In genomic region chr1:37793773-37794371, GRCh38 we compare ENCODE assay signal across 8 cellular contexts. TPM values are rescaled to one million over a fixed set of nuclear protein-coding genes. Genes with fewer than 3 reads are reported as not detected.
DNase-seq lines count a peak whose midpoint lies in the region; ATAC-seq, FAIRE-seq and TF ChIP-seq lines count a peak whose summit lies in the region.

A gene with protein sequence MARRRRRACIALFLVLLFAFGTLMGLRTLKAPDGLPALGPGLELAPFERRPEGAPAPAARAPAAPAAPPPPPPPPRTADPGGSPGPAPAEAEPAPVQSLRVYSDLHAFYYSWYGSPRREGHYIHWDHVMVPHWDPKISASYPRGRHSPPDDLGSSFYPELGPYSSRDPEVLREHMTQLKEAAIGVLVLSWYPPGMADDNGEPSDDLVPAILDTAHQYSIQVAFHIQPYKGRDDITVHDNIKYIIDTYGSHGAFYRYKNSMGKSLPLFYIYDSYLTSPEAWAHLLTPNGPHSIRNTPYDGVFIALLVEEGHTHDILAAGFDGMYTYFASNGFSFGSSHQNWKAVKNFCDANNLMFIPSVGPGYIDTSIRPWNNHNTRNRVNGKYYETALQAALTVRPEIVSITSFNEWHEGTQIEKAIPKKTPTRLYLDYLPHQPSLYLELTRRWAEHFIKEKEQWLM (plus strand): TSS chr1:37793847. CDS start chr1:37794183, 336 bp downstream.

- peak within 1 kb of the TSS; percentile 82 for H3K27ac Mint-ChIP-seq in stimulated activated naive B cell treated with anti-CD40 and anti-IgM and Interleukin-4, amounts not matched to agents 10 μg/mL and 1 μg/mL and 100 μg/mL, for 72 hours

- peak; percentile 69 to 73 for ATAC-seq in stimulated activated naive B cell treated with anti-CD40 and anti-IgM and Interleukin-4, amounts not matched to agents 10 μg/mL and 1 μg/mL and 100 μg/mL, for 72 hours (replicated peaks)
- no peak for ATAC-seq in GM18858 (IDR thresholded peaks at IDR 0.05; ENCODE audit: unreplicated experiment)

- H3K4me3 ChIP-seq in duodenal mucosa (ENCODE audit: low read depth in 1 of 2, low read length in 2 of 2) (peak within 1 kb of the TSS; percentile 55 to 74), lower leg skin (ENCODE audit: low read depth, poor library complexity, severe bottlenecking) (peak within 1 kb of the TSS; percentile 27)

- H3K27ac ChIP-seq in VCaP (peak within 1 kb of the TSS; percentile 90), duodenal mucosa (ENCODE audit: low read depth, low read length) (no peak within 1 kb of the TSS)

- H3K9me3 Mint-ChIP-seq in stimulated activated naive B cell treated with anti-CD40 and anti-IgM and Interleukin-4, amounts not matched to agents 10 μg/mL and 1 μg/mL and 100 μg/mL, for 72 hours: no peaks in the 10 kb centered on the region

- WGBS in lower leg skin, 2 donors: 0% methylated on average over 48 of the region's 82 CpGs; no CpG with 5 or more reads in 1 of the 2 donors

- no peak for TF ChIP-seq CTCF in VCaP (conservative IDR thresholded peaks at IDR 0.05)
- TF ChIP-seq CTCF in lower leg skin (IDR thresholded peaks at IDR 0.05): no peak

- no peak for TF ChIP-seq POLR2A in H54 (IDR thresholded peaks at IDR 0.05; ENCODE audit: low read depth, low read length)
- no peak for TF ChIP-seq POLR2A in lower leg skin (IDR thresholded peaks at IDR 0.05)

- peaks cover 0 to 4% of the 10 kb centered on the region in 2 donors for H3K36me3 ChIP-seq in duodenal mucosa (ENCODE audit: control insufficient read depth in 1 of 2, insufficient read depth in 2 of 2, low read length in 2 of 2)

- DNase-seq in ELR (ENCODE audit: low read depth) (peak; percentile 46), H54 (ENCODE audit: insufficient read length, low spot score) (peak; percentile 82), NCI-H1092 treated with DMSO at 0.1 percent for 48 hours (lab: John Stamatoyannopoulos, UW) (peak; percentile 70), lower leg skin (ENCODE audit: low spot score in 2 of 2) (no peak)
- peak; percentile 62 for DNase-seq in stimulated activated naive B cell treated with anti-CD40 and anti-IgM and Interleukin-4, amounts not matched to agents 10 μg/mL and 1 μg/mL and 100 μg/mL, for 72 hours

- peaks cover 7 to 11% of the 10 kb centered on the region in 2 donors for H3K4me1 ChIP-seq in duodenal mucosa (ENCODE audit: control insufficient read depth in 1 of 2, insufficient read depth in 2 of 2, low read length in 2 of 2)

- intact Hi-C loops in lower leg skin (cut with DNase I; ENCODE audit: low total_unique reads): no loop called here

- FAIRE-seq in H54 (lab: Jason Lieb, UNC): no peak

- H3K27me3 ChIP-seq in duodenal mucosa (ENCODE audit: control insufficient read depth in 1 of 2, insufficient read depth in 2 of 2, low read length in 2 of 2): peaks cover 0 to 4% of the 10 kb centered on the region in 2 donors

- H3K36me3 Mint-ChIP-seq in stimulated activated naive B cell treated with anti-CD40 and anti-IgM and Interleukin-4, amounts not matched to agents 10 μg/mL and 1 μg/mL and 100 μg/mL, for 72 hours: peaks cover 10 to 13% of the 10 kb centered on the region in 2 donors

- H3K9ac ChIP-seq in duodenal mucosa (ENCODE audit: low read depth in 1 of 2, low read length in 2 of 2): no peak within 1 kb of the TSS

- H3K27me3 Mint-ChIP-seq in stimulated activated naive B cell treated with anti-CD40 and anti-IgM and Interleukin-4, amounts not matched to agents 10 μg/mL and 1 μg/mL and 100 μg/mL, for 72 hours: peaks cover 16 to 38% of the 10 kb centered on the region in 2 donors

- H3K9me3 ChIP-seq in duodenal mucosa (ENCODE audit: control insufficient read depth in 1 of 2, low read length in 2 of 2): no peaks in the 10 kb centered on the region

- peaks cover 24 to 36% of the 10 kb centered on the region in 2 donors for H3K4me1 Mint-ChIP-seq in stimulated activated naive B cell treated with anti-CD40 and anti-IgM and Interleukin-4, amounts not matched to agents 10 μg/mL and 1 μg/mL and 100 μg/mL, for 72 hours

- peak within 1 kb of the TSS; percentile 85 for H3K4me3 Mint-ChIP-seq in stimulated activated naive B cell treated with anti-CD40 and anti-IgM and Interleukin-4, amounts not matched to agents 10 μg/mL and 1 μg/mL and 100 μg/mL, for 72 hours

RNA-seq across cellular contexts. Expression of the gene that starts here (rescaled TPM):
- 1 to 10 TPM; 5.0 to 6.7 (median 6.3) TPM for total RNA-seq in lower leg skin

Comparison
In these comparisons a context has a peak if more than half of its experiments do, and no peak if none do; other contexts are left out.
1. DNase-seq: peak in ELR (single experiment), H54 (single experiment), NCI-H1092 treated with DMSO at 0.1 percent for 48 hours (single experiment) and stimulated activated naive B cell treated with anti-CD40 and anti-IgM and Interleukin-4, amounts not matched to agents 10 μg/mL and 1 μg/mL and 100 μg/mL, for 72 hours (single experiment); none in lower leg skin (0 of 2).